In genomic region chr16:55061126-55061525, GRCh38 we compare ENCODE assay signal across 34 cellular contexts.
"Had no signal": no experiment of that assay in that cellular context is flagged by ENCODE, and none has a peak within 500 bp of the region (broad histone marks: within the 10 kb centered on the region; RNA-seq: fewer than 3 reads in every experiment).

No MANE protein-coding gene starts in this region.

- H3K9me3 Mint-ChIP-seq: activated B cell treated with CpG ODN at 0.5 μM for 24 hours; activated CD4-positive, alpha-beta memory T cell treated with anti-CD3 and anti-CD28 coated beads, Interleukin-2, amount 10 ng/mL, durations not matched to agents 7 days and 5 days; activated CD4-positive, alpha-beta T cell treated with anti-CD3 and anti-CD28 coated beads, Interleukin-2, amount 10 ng/mL, durations not matched to agents 7 days and 5 days; activated naive CD4-positive, alpha-beta T cell treated with anti-CD3 and anti-CD28 coated beads, Interleukin-2, amount 10 ng/mL, durations not matched to agents 7 days and 5 days; activated naive CD4-positive, alpha-beta T cell treated with anti-CD3 and anti-CD28 coated beads, Interleukin-2, amount 50 U/mL, for 24 hours; activated naive CD8-positive, alpha-beta T cell treated with anti-CD3 and anti-CD28 coated beads for 36 hours; activated T-helper 2 cell treated with anti-CD3 and anti-CD28 coated beads, Interferon-gamma antibody, Interleukin-2, Interleukin-4, amounts not matched to agents 10 μg/mL and 5 μg/mL and 100 μg/mL, durations not matched to agents 14 hours and 24 hours and 36 hours; T-helper 1 cell treated with Interleukin-12 subunit alpha and Interleukin-12 subunit beta and Interleukin-4 antibody, amounts not matched to agents 30 μg/mL and 1 μg/mL, for 36 hours; T-helper 2 cell treated with Interferon-gamma antibody and Interleukin-4, amounts not matched to agents 5 μg/mL and 100 μg/mL, for 36 hours had no signal

- H3K27ac Mint-ChIP-seq: activated B cell treated with CpG ODN at 0.5 μM for 24 hours; activated CD4-positive, alpha-beta memory T cell treated with anti-CD3 and anti-CD28 coated beads, Interleukin-2, amount 10 ng/mL, durations not matched to agents 7 days and 5 days; activated CD4-positive, alpha-beta T cell treated with anti-CD3 and anti-CD28 coated beads, Interleukin-2, amount 10 ng/mL, durations not matched to agents 7 days and 5 days; activated CD8-positive, alpha-beta memory T cell treated with anti-CD3 and anti-CD28 coated beads, Interleukin-2, amount 10 ng/mL, durations not matched to agents 7 days and 5 days; activated CD8-positive, alpha-beta T cell treated with anti-CD3 and anti-CD28 coated beads, Interleukin-2, amount 10 ng/mL, durations not matched to agents 7 days and 5 days; activated naive CD4-positive, alpha-beta T cell treated with anti-CD3 and anti-CD28 coated beads, Interleukin-2, amount 10 ng/mL, durations not matched to agents 7 days and 5 days; activated naive CD4-positive, alpha-beta T cell treated with anti-CD3 and anti-CD28 coated beads, Interleukin-2, amount 50 U/mL, for 24 hours; activated naive CD8-positive, alpha-beta T cell treated with anti-CD3 and anti-CD28 coated beads for 36 hours; activated T-cell treated with anti-CD3 and anti-CD28 coated beads, Interleukin-2, amount 50 U/mL, for 24 hours; activated T-helper 2 cell treated with anti-CD3 and anti-CD28 coated beads, Interferon-gamma antibody, Interleukin-2, Interleukin-4, amounts not matched to agents 10 μg/mL and 5 μg/mL and 100 μg/mL, durations not matched to agents 14 hours and 24 hours and 36 hours; T-helper 1 cell treated with Interleukin-12 subunit alpha and Interleukin-12 subunit beta and Interleukin-4 antibody, amounts not matched to agents 30 μg/mL and 1 μg/mL, for 36 hours; T-helper 2 cell treated with Interferon-gamma antibody and Interleukin-4, amounts not matched to agents 5 μg/mL and 100 μg/mL, for 36 hours had no signal

- H3K9me3 ChIP-seq: adrenal gland, body of pancreas, breast epithelium had no signal

- DNase-seq: activated B cell treated with CpG ODN at 0.5 μM for 24 hours; activated CD4-positive, alpha-beta memory T cell treated with anti-CD3 and anti-CD28 coated beads, Interleukin-2, amount 10 ng/mL, durations not matched to agents 7 days and 5 days; activated CD4-positive, alpha-beta T cell treated with anti-CD3 and anti-CD28 coated beads for 48 hours; activated CD4-positive, alpha-beta T cell treated with anti-CD3 and anti-CD28 coated beads, Interleukin-2, amount 10 ng/mL, durations not matched to agents 7 days and 5 days; activated CD4-positive, alpha-beta T cell treated with anti-CD3 and anti-CD28 coated beads, Interleukin-2, amount 50 U/mL, for 48 hours; activated CD4-positive, CD25-positive, alpha-beta regulatory T cell treated with anti-CD3 and anti-CD28 coated beads, Interleukin-2, amount 50 U/mL, for 72 hours; activated CD8-positive, alpha-beta memory T cell treated with anti-CD3 and anti-CD28 coated beads for 24 hours; activated CD8-positive, alpha-beta memory T cell treated with anti-CD3 and anti-CD28 coated beads, Interleukin-2, amount 10 ng/mL, durations not matched to agents 7 days and 5 days; activated CD8-positive, alpha-beta memory T cell treated with anti-CD3 and anti-CD28 coated beads, Interleukin-2, amount 50 U/mL, for 48 hours; activated CD8-positive, alpha-beta T cell treated with anti-CD3 and anti-CD28 coated beads, Interleukin-2, amount 10 ng/mL, durations not matched to agents 7 days and 5 days; activated effector memory CD4-positive, alpha-beta T cell treated with Interleukin-2 at 50 U/mL for 16 hours; activated gamma-delta T cell; activated naive CD4-positive, alpha-beta T cell treated with anti-CD3 and anti-CD28 coated beads, Interleukin-2, amount 10 ng/mL, durations not matched to agents 7 days and 5 days; activated naive CD4-positive, alpha-beta T cell treated with Interleukin-2 at 50 U/mL for 16 hours; activated naive CD8-positive, alpha-beta T cell treated with anti-CD3 and anti-CD28 coated beads for 36 hours; activated T-cell treated with anti-CD3 and anti-CD28 coated beads, Interleukin-2, amount 50 U/mL, for 24 hours; activated T-cell treated with anti-CD3 and anti-CD28 coated beads, Interleukin-2, amount 50 U/mL, for 48 hours; adrenal gland; amniotic stem cell; aorta; body of pancreas; brain microvascular endothelial cell; central memory CD4-positive, alpha-beta T cell; SW 1271; T-helper 1 cell; T-helper 2 cell; T-helper 9 cell had no signal

- H3K4me1 ChIP-seq: adrenal gland had no signal

- H3K36me3 ChIP-seq: adrenal gland, brain microvascular endothelial cell, breast epithelium, cardiac muscle cell had no signal

- ATAC-seq: activated CD8-positive, alpha-beta memory T cell treated with anti-CD3 and anti-CD28 coated beads, Interleukin-2, amount 10 ng/mL, durations not matched to agents 7 days and 5 days; activated CD8-positive, alpha-beta T cell treated with anti-CD3 and anti-CD28 coated beads, Interleukin-2, amount 10 ng/mL, durations not matched to agents 7 days and 5 days; body of pancreas had no signal

- H3K4me3 ChIP-seq: adrenal gland, body of pancreas, breast epithelium, cardiac muscle cell had no signal

- H3K4me1 Mint-ChIP-seq: activated B cell treated with CpG ODN at 0.5 μM for 24 hours; activated CD4-positive, alpha-beta memory T cell treated with anti-CD3 and anti-CD28 coated beads, Interleukin-2, amount 10 ng/mL, durations not matched to agents 7 days and 5 days; activated naive CD4-positive, alpha-beta T cell treated with anti-CD3 and anti-CD28 coated beads, Interleukin-2, amount 10 ng/mL, durations not matched to agents 7 days and 5 days; activated naive CD4-positive, alpha-beta T cell treated with anti-CD3 and anti-CD28 coated beads, Interleukin-2, amount 50 U/mL, for 24 hours had no signal

- H3K36me3 Mint-ChIP-seq: activated CD8-positive, alpha-beta memory T cell treated with anti-CD3 and anti-CD28 coated beads, Interleukin-2, amount 10 ng/mL, durations not matched to agents 7 days and 5 days; activated naive CD4-positive, alpha-beta T cell treated with anti-CD3 and anti-CD28 coated beads, Interleukin-2, amount 10 ng/mL, durations not matched to agents 7 days and 5 days; activated naive CD4-positive, alpha-beta T cell treated with anti-CD3 and anti-CD28 coated beads, Interleukin-2, amount 50 U/mL, for 24 hours; activated naive CD8-positive, alpha-beta T cell treated with anti-CD3 and anti-CD28 coated beads for 36 hours had no signal

- H3K4me3 Mint-ChIP-seq: activated B cell treated with CpG ODN at 0.5 μM for 24 hours; activated CD4-positive, alpha-beta memory T cell treated with anti-CD3 and anti-CD28 coated beads, Interleukin-2, amount 10 ng/mL, durations not matched to agents 7 days and 5 days; activated CD4-positive, alpha-beta T cell treated with anti-CD3 and anti-CD28 coated beads, Interleukin-2, amount 10 ng/mL, durations not matched to agents 7 days and 5 days; activated CD8-positive, alpha-beta memory T cell treated with anti-CD3 and anti-CD28 coated beads, Interleukin-2, amount 10 ng/mL, durations not matched to agents 7 days and 5 days; activated CD8-positive, alpha-beta T cell treated with anti-CD3 and anti-CD28 coated beads, Interleukin-2, amount 10 ng/mL, durations not matched to agents 7 days and 5 days; activated naive CD4-positive, alpha-beta T cell treated with anti-CD3 and anti-CD28 coated beads, Interleukin-2, amount 10 ng/mL, durations not matched to agents 7 days and 5 days; activated naive CD4-positive, alpha-beta T cell treated with anti-CD3 and anti-CD28 coated beads, Interleukin-2, amount 50 U/mL, for 24 hours; activated naive CD8-positive, alpha-beta T cell treated with anti-CD3 and anti-CD28 coated beads for 36 hours; activated T-cell treated with anti-CD3 and anti-CD28 coated beads, Interleukin-2, amount 50 U/mL, for 24 hours; T-helper 1 cell treated with Interleukin-12 subunit alpha and Interleukin-12 subunit beta and Interleukin-4 antibody, amounts not matched to agents 30 μg/mL and 1 μg/mL, for 36 hours; T-helper 2 cell treated with Interferon-gamma antibody and Interleukin-4, amounts not matched to agents 5 μg/mL and 100 μg/mL, for 36 hours had no signal

- H3K27ac ChIP-seq: adrenal gland, body of pancreas, brain microvascular endothelial cell, breast epithelium, cardiac muscle cell, VCaP had no signal
